In genomic region chr10:74896788-74897527, GRCh38 we compare ENCODE assay signal across 1 cellular context.
TF ChIP-seq lines count a peak whose summit lies in the region.

No MANE protein-coding gene starts in this region.

TF ChIP-seq in IMR-90, 13 proteins besides CTCF, POLR2A, EP300 and RAD21:
- TF ChIP-seq CHD1 (IDR thresholded peaks at IDR 0.05; ENCODE audit: low read depth, low read length) = no peak
